8 cellular contexts compared by ENCODE assay signal in the genomic region with DNA sequence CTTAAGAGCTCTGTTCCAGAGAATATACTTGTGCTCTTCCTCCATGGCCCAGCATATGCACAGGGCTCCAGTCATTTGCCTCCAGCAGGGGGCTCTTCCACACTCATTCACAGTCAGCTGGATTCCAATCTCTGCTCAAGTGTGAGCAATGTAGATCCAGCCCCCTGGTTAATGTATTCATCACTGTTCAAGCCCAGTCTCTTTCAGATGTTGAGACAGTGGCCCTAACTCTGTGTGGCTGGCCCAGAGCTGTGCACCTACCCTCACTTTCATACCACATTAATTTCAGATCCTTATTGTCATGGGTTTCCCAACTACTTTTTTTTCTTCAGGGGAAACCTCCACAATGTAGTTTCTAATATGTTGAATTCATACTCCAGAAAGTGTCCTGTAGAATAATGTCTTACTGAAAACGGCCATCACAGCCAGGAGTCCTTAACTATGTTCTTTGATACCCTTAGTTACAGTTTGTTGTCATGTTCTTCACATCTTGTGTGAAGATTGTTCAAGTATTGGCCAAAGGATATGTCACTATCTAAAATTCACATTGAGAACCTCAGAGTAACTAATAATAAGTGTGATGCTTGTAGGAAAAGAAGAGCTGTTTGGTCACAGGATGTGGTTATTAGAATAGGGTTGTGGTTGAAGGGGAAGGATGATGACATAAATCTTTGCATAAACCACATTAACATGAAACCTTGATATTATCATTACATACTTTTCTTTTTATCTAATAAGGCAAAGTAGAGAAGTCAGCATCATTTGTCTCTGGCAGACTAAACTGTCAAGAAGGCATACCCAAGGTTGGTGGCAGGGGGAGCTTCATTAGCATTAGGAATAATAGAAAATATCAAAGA. TPM values are rescaled to one million over a fixed set of nuclear protein-coding genes. Genes with fewer than 3 reads are reported as not detected.
A peak's percentile ranks its signal among the peaks of the same experiment; 100 is the strongest.
DNase-seq lines count a peak whose midpoint lies in the region; ATAC-seq, FAIRE-seq and TF ChIP-seq lines count a peak whose summit lies in the region.

No MANE protein-coding gene starts in this region.

- no peaks in the 10 kb centered on the region for H3K36me3 ChIP-seq in osteoblast (ENCODE audit: insufficient read depth, low read length)

- peak; percentile 84 for TF ChIP-seq POLR2A in GM12892 (IDR thresholded peaks at IDR 0.05; ENCODE audit: low read depth, low read length)
- TF ChIP-seq POLR2A in erythroblast (IDR thresholded peaks at IDR 0.05; ENCODE audit: low read length): no peak

- H2AFZ ChIP-seq in osteoblast (ENCODE audit: low read length): no peak overlapping the region

- peak; percentile 39 for DNase-seq in GM12892 (ENCODE audit: insufficient read length)
- DNase-seq in KBM-7: peak; percentile 53
- peak; percentile 68 for DNase-seq in activated CD4-positive, alpha-beta T cell treated with anti-CD3 and anti-CD28 coated beads for 36 hours
- peak; percentile 2 to 20 for DNase-seq in erythroblast (lab: John Stamatoyannopoulos, UW)
- no peak for DNase-seq in osteoblast (ENCODE audit: insufficient read length, low spot score, missing footprints)
- no peak for DNase-seq in anterior cingulate cortex (lab: John Stamatoyannopoulos, UW)
- DNase-seq in pons (ENCODE audit: low spot score): no peak

- in situ Hi-C loops in KBM-7 (cut with MboI; ENCODE audit: low pct_unique_long_range_greater_than_20kb, low sequenced_read_pairs): no loop called here

- no peak overlapping the region for H3K4me3 ChIP-seq in osteoblast (ENCODE audit: insufficient read depth, low read length)

- H3K9me3 ChIP-seq in osteoblast (ENCODE audit: low read depth, low read length): no peaks in the 10 kb centered on the region

- H3K27me3 Mint-ChIP-seq in activated CD4-positive, alpha-beta T cell treated with anti-CD3 and anti-CD28 coated beads for 36 hours: no peaks in the 10 kb centered on the region

- intact Hi-C loops in activated CD4-positive, alpha-beta T cell treated with anti-CD3 and anti-CD28 coated beads for 36 hours (cut with DNase I, micrococcal nuclease): loop anchor here (1.0 to 5.0 kb wide), 7 partner anchors 12 to 175 kb away; a partner anchor contains a TSS

- H3K27ac Mint-ChIP-seq in activated CD4-positive, alpha-beta T cell treated with anti-CD3 and anti-CD28 coated beads for 36 hours: peak overlapping the region; percentile 88

- no peak overlapping the region for H3K27ac ChIP-seq in osteoblast (ENCODE audit: low read depth, low read length)

- no peaks in the 10 kb centered on the region for H3K27me3 ChIP-seq in osteoblast (ENCODE audit: insufficient read depth, low read length)

- peak; percentile 58 for TF ChIP-seq CTCF in osteoblast (IDR thresholded peaks at IDR 0.05; ENCODE audit: extremely low read depth, low read depth, low read length)

- H3K4me2 ChIP-seq in osteoblast (ENCODE audit: insufficient read depth, low read length): no peak overlapping the region

- H3K79me2 ChIP-seq in osteoblast (ENCODE audit: insufficient read depth, low read length): no peaks in the 10 kb centered on the region

- H3K9me3 Mint-ChIP-seq in activated CD4-positive, alpha-beta T cell treated with anti-CD3 and anti-CD28 coated beads for 36 hours (ENCODE audit: low read depth): peaks cover 3% of the 10 kb centered on the region

- POLR2A ChIA-PET in activated CD4-positive, alpha-beta T cell treated with anti-CD3 and anti-CD28 coated beads for 36 hours (lab: Charles Lee): interaction anchor here (0.6 kb wide), 1 partner anchor 183 kb away, joined by 3 read pairs; no protein-coding TSS in a partner anchor

- H3K36me3 Mint-ChIP-seq in activated CD4-positive, alpha-beta T cell treated with anti-CD3 and anti-CD28 coated beads for 36 hours (ENCODE audit: low read depth): no peaks in the 10 kb centered on the region

- peaks cover 50% of the 10 kb centered on the region for H3K4me1 Mint-ChIP-seq in activated CD4-positive, alpha-beta T cell treated with anti-CD3 and anti-CD28 coated beads for 36 hours

- H3K4me1 ChIP-seq in osteoblast (ENCODE audit: insufficient read depth, low read length): no peaks in the 10 kb centered on the region

- CTCF ChIA-PET in activated CD4-positive, alpha-beta T cell treated with anti-CD3 and anti-CD28 coated beads for 36 hours (lab: Charles Lee): interaction anchor here (0.6 to 2.1 kb wide), 16 partner anchors 10 to 246 kb away, joined by 3 to 14 read pairs (median 4); no protein-coding TSS in a partner anchor

- peak overlapping the region; percentile 35 for H3K4me3 Mint-ChIP-seq in activated CD4-positive, alpha-beta T cell treated with anti-CD3 and anti-CD28 coated beads for 36 hours

- no peaks in the 10 kb centered on the region for H4K20me1 ChIP-seq in osteoblast (ENCODE audit: insufficient read depth, low read length)

- ATAC-seq in GM21737 (IDR thresholded peaks at IDR 0.05; ENCODE audit: unreplicated experiment): peak; percentile 71
- peak; percentile 88 for ATAC-seq in activated CD4-positive, alpha-beta T cell treated with anti-CD3 and anti-CD28 coated beads for 36 hours

- peak; percentile 97 for FAIRE-seq in GM12892 (lab: Jason Lieb, UNC)

RNA-seq across cellular contexts. Expression of a gene that starts 14.4 kb away (rescaled TPM):
- 1,511 TPM for polyA plus RNA-seq in GM12892 (2012; ENCODE audit: missing spikeins)
- under 1 TPM; 0.32 to 0.61 TPM for total RNA-seq in activated CD4-positive, alpha-beta T cell treated with anti-CD3 and anti-CD28 coated beads for 36 hours
- total RNA-seq in osteoblast: 0.29 TPM in 1 of 2 replicates, not detected in the other

RNA-seq across cellular contexts. Expression of a gene that starts 33.1 kb away (rescaled TPM):
- polyA plus RNA-seq in GM12892 (2012; ENCODE audit: missing spikeins): 896 TPM
- total RNA-seq in activated CD4-positive, alpha-beta T cell treated with anti-CD3 and anti-CD28 coated beads for 36 hours: 10 to 100 TPM; 12.7 to 16.6 TPM
- 1.1 and 19.7 TPM in 2 replicates for total RNA-seq in osteoblast

RNA-seq across cellular contexts. Expression of a gene that starts 43.7 kb away (rescaled TPM):
- polyA plus RNA-seq in GM12892 (2012; ENCODE audit: missing spikeins): 443 TPM
- 1 to 10 TPM; 2.3 to 3.1 TPM for total RNA-seq in activated CD4-positive, alpha-beta T cell treated with anti-CD3 and anti-CD28 coated beads for 36 hours
- under 0.01 and 6.5 TPM in 2 replicates for total RNA-seq in osteoblast

Comparison
In these comparisons a context has a peak if more than half of its experiments do, and no peak if none do; other contexts are left out.
1. DNase-seq: peak in GM12892 (single experiment), KBM-7 (single experiment), activated CD4-positive, alpha-beta T cell treated with anti-CD3 and anti-CD28 coated beads for 36 hours (single experiment) and erythroblast (2 of 2); none in osteoblast (single experiment), anterior cingulate cortex (0 of 58) and pons (single experiment).